In genomic region chr6:68975064-68975463, GRCh38 we compare ENCODE assay signal across 12 cellular contexts.
A peak's percentile ranks its signal among the peaks of the same experiment; 100 is the strongest.
DNase-seq lines count a peak whose midpoint lies in the region.
"Had no signal": no experiment of that assay in that cellular context is flagged by ENCODE, and none has a peak within 500 bp of the region (broad histone marks: within the 10 kb centered on the region; RNA-seq: fewer than 3 reads in every experiment).

No MANE protein-coding gene starts in this region.

- DNase-seq in Ammon's horn (ENCODE audit: low spot score) (peak; percentile 95), LHCN-M2 (ENCODE audit: low read depth) (peak; percentile 5), anterior cingulate cortex (lab: John Stamatoyannopoulos, UW) (peak in 52 of 58 donors; percentile 6 to 87 (median 56)), inferior parietal cortex (ENCODE audit: extremely low spot score) (peak; percentile 82), NCI-H1930 (lab: John Stamatoyannopoulos, UW) (no peak), NCI-H226 (no peak)
- no peak for DNase-seq in activated T-cell treated with anti-CD3 and anti-CD28 coated beads, Interleukin-2, amount 50 U/mL, for 1 hour
- DNase-seq in activated effector memory CD4-positive, alpha-beta T cell treated with Interleukin-2 at 50 U/mL for 16 hours = no peak
- DNase-seq: activated CD4-positive, alpha-beta T cell treated with anti-CD3 and anti-CD28 coated beads for 1 hour; CD4-positive, alpha-beta T cell; NCI-H187 treated with DMSO at 0.1 percent for 48 hours; stimulated activated CD4-positive, alpha-beta T cell treated with anti-CD3 and anti-CD28 coated beads, Interleukin-1b, Interleukin-23, amount 100 ng/mL, for 48 hours had no signal

Comparison
In these comparisons a context has a peak if more than half of its experiments do, and no peak if none do; other contexts are left out.
1. DNase-seq: peak in Ammon's horn (single experiment), LHCN-M2 (single experiment), anterior cingulate cortex (52 of 58) and inferior parietal cortex (single experiment); none in NCI-H1930 (0 of 2), NCI-H226 (single experiment), activated T-cell treated with anti-CD3 and anti-CD28 coated beads, Interleukin-2, amount 50 U/mL, for 1 hour (single experiment) and activated effector memory CD4-positive, alpha-beta T cell treated with Interleukin-2 at 50 U/mL for 16 hours (single experiment).